8 cellular contexts compared by ENCODE assay signal in the genomic region with DNA sequence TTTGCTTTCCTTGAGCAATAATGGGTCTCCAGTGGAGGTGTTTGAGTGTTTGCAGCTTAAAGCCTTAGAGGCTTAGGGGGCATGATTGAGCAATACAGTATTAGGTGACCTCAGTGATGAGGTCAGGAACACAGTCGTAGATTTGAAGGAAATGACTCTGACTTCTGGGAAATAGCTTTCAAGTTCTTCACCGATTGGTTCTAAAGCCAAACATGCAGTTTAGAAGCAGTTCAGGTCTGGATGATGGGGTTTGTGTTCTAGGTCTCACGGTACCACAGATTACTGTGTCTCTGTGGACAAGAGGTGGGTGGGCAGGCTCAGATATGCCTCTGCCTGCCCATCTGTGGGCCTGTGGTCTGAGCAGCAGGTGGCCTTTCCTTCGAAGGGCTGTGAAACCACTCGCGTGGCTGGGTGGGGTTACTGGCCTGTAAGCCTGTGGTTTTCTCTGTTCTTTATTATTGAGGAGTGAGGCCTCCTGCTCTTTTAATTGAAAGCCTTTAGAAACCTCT. TPM values are rescaled to one million over a fixed set of nuclear protein-coding genes. Genes with fewer than 3 reads are reported as not detected.
DNase-seq lines count a peak whose midpoint lies in the region; ATAC-seq and TF ChIP-seq lines count a peak whose summit lies in the region.

No MANE protein-coding gene starts in this region.

- intact Hi-C loops in activated naive CD4-positive, alpha-beta T cell treated with anti-CD3 and anti-CD28 coated beads for 36 hours (cut with micrococcal nuclease): loop anchor here (1.0 to 5.0 kb wide), 4 partner anchors 8 to 186 kb away; a partner anchor contains a TSS
- intact Hi-C loops in tibial artery (cut with DNase I; ENCODE audit: low total_unique reads): no loop called here

- CTCF ChIA-PET in activated naive CD4-positive, alpha-beta T cell treated with anti-CD3 and anti-CD28 coated beads for 36 hours (lab: Charles Lee): interaction anchor here (0.7 to 1.5 kb wide), 3 partner anchors 10 to 147 kb away, joined by 3 to 5 read pairs (median 4); a partner anchor contains a TSS

- DNase-seq in ELR (ENCODE audit: low read depth): peak; percentile 75
- peak; percentile 86 for DNase-seq in KBM-7
- DNase-seq in activated naive CD4-positive, alpha-beta T cell treated with anti-CD3 and anti-CD28 coated beads for 36 hours: peak; percentile 60
- no peak for DNase-seq in tibial artery
- DNase-seq in NCI-H774 (lab: John Stamatoyannopoulos, UW): no peak
- DNase-seq in NCI-H146 (lab: John Stamatoyannopoulos, UW): no peak

- H3K27ac ChIP-seq in iPS-20b (ENCODE audit: low read length): peak overlapping the region; percentile 37
- H3K27ac ChIP-seq in tibial artery: peak overlapping the region; percentile 80 to 81

- H3K9me3 Mint-ChIP-seq in activated naive CD4-positive, alpha-beta T cell treated with anti-CD3 and anti-CD28 coated beads for 36 hours: no peaks in the 10 kb centered on the region

- in situ Hi-C loops in KBM-7 (cut with MboI; ENCODE audit: low pct_unique_long_range_greater_than_20kb, low sequenced_read_pairs): no loop called here

- H3K4me1 ChIP-seq in iPS-20b (ENCODE audit: insufficient read depth, low read length) (peaks cover 21% of the 10 kb centered on the region), tibial artery (peaks cover 0 to 94% (median 70%) of the 10 kb centered on the region in 4 donors)

- H3K27ac Mint-ChIP-seq in activated naive CD4-positive, alpha-beta T cell treated with anti-CD3 and anti-CD28 coated beads for 36 hours: peak overlapping the region; percentile 93

- H3K27me3 Mint-ChIP-seq in activated naive CD4-positive, alpha-beta T cell treated with anti-CD3 and anti-CD28 coated beads for 36 hours (ENCODE audit: low read depth): no peaks in the 10 kb centered on the region

- H3K4me1 Mint-ChIP-seq in activated naive CD4-positive, alpha-beta T cell treated with anti-CD3 and anti-CD28 coated beads for 36 hours (ENCODE audit: low read depth): peaks cover 69% of the 10 kb centered on the region

- H3K36me3 ChIP-seq in iPS-20b (ENCODE audit: insufficient read depth, low read depth, low read length) (peaks cover 94% of the 10 kb centered on the region), tibial artery (peaks cover 37 to 47% (median 44%) of the 10 kb centered on the region in 3 donors)

- peak overlapping the region; percentile 47 for H3K4me3 Mint-ChIP-seq in activated naive CD4-positive, alpha-beta T cell treated with anti-CD3 and anti-CD28 coated beads for 36 hours

- H3K9me3 ChIP-seq in iPS-20b (ENCODE audit: insufficient read depth, low read depth, low read length) (no peaks in the 10 kb centered on the region), tibial artery (no peaks in the 10 kb centered on the region)

- TF ChIP-seq CTCF in tibial artery (IDR thresholded peaks at IDR 0.05): no peak

- H3K36me3 Mint-ChIP-seq in activated naive CD4-positive, alpha-beta T cell treated with anti-CD3 and anti-CD28 coated beads for 36 hours (ENCODE audit: low read depth): peaks cover 77% of the 10 kb centered on the region

- no peak overlapping the region for H3K9ac ChIP-seq in iPS-20b (ENCODE audit: low read depth, low read length)

- peak; percentile 65 for ATAC-seq in GM21526 (IDR thresholded peaks at IDR 0.05; ENCODE audit: low FRiP score, unreplicated experiment)

- no peaks in the 10 kb centered on the region for H3K27me3 ChIP-seq in iPS-20b (ENCODE audit: insufficient read depth, low read length)
- no peaks in the 10 kb centered on the region for H3K27me3 ChIP-seq in tibial artery

- H3K4me3 ChIP-seq in iPS-20b (ENCODE audit: low read length) (no peak overlapping the region; the same call in 1 of the 2 replicates), tibial artery (no peak overlapping the region)

RNA-seq across cellular contexts. Expression of a gene that starts 7.8 kb away (rescaled TPM):
- total RNA-seq in activated naive CD4-positive, alpha-beta T cell treated with anti-CD3 and anti-CD28 coated beads for 36 hours: 100 to 1,000 TPM; 683 to 692 TPM

RNA-seq across cellular contexts. Expression of a gene that starts 27.6 kb away (rescaled TPM):
- total RNA-seq in activated naive CD4-positive, alpha-beta T cell treated with anti-CD3 and anti-CD28 coated beads for 36 hours: 100 to 1,000 TPM; 129 to 131 TPM

RNA-seq across cellular contexts. Expression of a gene that starts 58.5 kb away (rescaled TPM):
- 100 to 1,000 TPM; 103 to 112 TPM for total RNA-seq in activated naive CD4-positive, alpha-beta T cell treated with anti-CD3 and anti-CD28 coated beads for 36 hours

Comparison
In these comparisons a context has a peak if more than half of its experiments do, and no peak if none do; other contexts are left out.
1. DNase-seq: peak in ELR (single experiment), KBM-7 (single experiment) and activated naive CD4-positive, alpha-beta T cell treated with anti-CD3 and anti-CD28 coated beads for 36 hours (single experiment); none in tibial artery (0 of 2), NCI-H774 (single experiment) and NCI-H146 (single experiment).